1 cellular context compared by ENCODE assay signal in the genomic region with DNA sequence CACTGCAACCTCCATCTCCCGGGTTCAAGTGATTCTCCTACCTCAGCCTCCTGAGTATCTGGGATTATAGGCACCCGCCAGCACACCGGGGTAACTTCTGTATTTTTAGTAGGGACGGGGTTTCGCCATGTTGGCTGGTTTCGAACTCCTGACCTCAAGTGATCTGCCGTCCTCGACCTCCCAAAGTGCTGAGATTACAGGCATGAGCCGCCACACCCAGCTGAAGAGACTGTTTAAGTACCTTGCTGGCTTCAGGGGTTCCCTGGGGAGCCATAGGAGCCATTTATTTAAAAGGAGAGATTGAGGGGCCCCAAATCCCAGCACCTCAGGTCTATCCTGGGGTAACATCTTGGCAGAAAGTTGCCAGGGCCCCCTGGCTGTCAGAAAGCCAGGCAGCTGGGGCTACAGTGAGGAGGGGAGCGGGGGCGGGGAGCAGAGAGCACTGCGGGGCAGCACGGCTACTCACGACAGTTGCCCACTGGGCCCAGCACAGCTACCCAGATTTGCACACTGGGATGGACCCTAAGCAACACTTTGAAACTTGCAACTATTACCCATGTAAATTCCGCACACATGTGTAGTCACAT.
TF ChIP-seq lines count a peak whose summit lies in the region.

No MANE protein-coding gene starts in this region.

TF ChIP-seq in H1, 55 proteins besides CTCF, POLR2A, EP300 and RAD21:
- no peak for TF ChIP-seq RBBP5 (IDR thresholded peaks at IDR 0.05; ENCODE audit: borderline replicate concordance, low read depth, low read length)
- TF ChIP-seq EZH2 (IDR thresholded peaks at IDR 0.05; ENCODE audit: low read depth, low read length, severe bottlenecking), result peak; percentile 11
